Comparison of ENCODE assay signal across 8 cellular contexts in genomic region chr2:191245869-191246531, GRCh38. TPM values are rescaled to one million over a fixed set of nuclear protein-coding genes. Genes with fewer than 3 reads are reported as not detected.
DNase-seq lines count a peak whose midpoint lies in the region; ATAC-seq and TF ChIP-seq lines count a peak whose summit lies in the region.

No MANE protein-coding gene starts in this region.

- peak overlapping the region; percentile 52 to 90 for H3K4me3 ChIP-seq in DND-41 (ENCODE audit: low read depth in 1 of 2, low read length in 2 of 2)
- peak overlapping the region; percentile 62 for H3K4me3 ChIP-seq in hepatocyte

- H2AFZ ChIP-seq in DND-41 (ENCODE audit: low read depth, low read length) (peak overlapping the region; percentile 94), hepatocyte (peak overlapping the region; percentile 88)

- H3K9me2 ChIP-seq in hepatocyte (replicated peaks; ENCODE audit: insufficient read depth): no peaks in the 10 kb centered on the region

- no peaks in the 10 kb centered on the region for H3K27me3 ChIP-seq in DND-41 (ENCODE audit: insufficient read depth, low read length, poor library complexity)
- H3K27me3 ChIP-seq in hepatocyte: no peaks in the 10 kb centered on the region

- TF ChIP-seq CTCF in DND-41 (IDR thresholded peaks at IDR 0.05; ENCODE audit: borderline replicate concordance, extremely low read depth, low read length, poor library complexity, severe bottlenecking): no peak
- TF ChIP-seq CTCF in hepatocyte (IDR thresholded peaks at IDR 0.05; ENCODE audit: poor library complexity): no peak

- H3K27ac ChIP-seq in DND-41 (ENCODE audit: low read length) (peak overlapping the region; percentile 70; the same call in 1 of the 2 replicates), adipose tissue (ENCODE audit: low read depth, low read length) (peak overlapping the region; percentile 19), hepatocyte (peak overlapping the region; percentile 88)

- WGBS in adipose tissue, 3 donors: 2 to 7% (median 3%) methylated on average over 31 to 34 of the region's 34 CpGs
- WGBS in hepatocyte (ENCODE audit: low lambda C conversion rate, missing lambda C conversion rate): 1% methylated on average over 33 of the region's 34 CpGs

- H3K79me2 ChIP-seq in DND-41 (ENCODE audit: insufficient read depth, low read length) (peaks cover 3% of the 10 kb centered on the region; the same call in 1 of the 2 replicates), hepatocyte (peaks cover 41% of the 10 kb centered on the region)

- DNase-seq in DND-41: peak; percentile 80
- DNase-seq in hepatocyte (ENCODE audit: low spot score): peak; percentile 87
- peak; percentile 74 for DNase-seq in sciatic nerve (ENCODE audit: low spot score)
- DNase-seq in NOMO-1 treated with DMSO at 0.1 percent for 48 hours (lab: John Stamatoyannopoulos, UW; ENCODE audit: unreplicated experiment): no peak
- no peak for DNase-seq in effector CD4-positive, alpha-beta T cell

- peak overlapping the region; percentile 69 for H3K9ac ChIP-seq in DND-41 (ENCODE audit: low read depth, low read length)

- intact Hi-C loops in sciatic nerve (cut with DNase I): loop anchor here (5.0 kb wide), 1 partner anchor 256 kb away; no protein-coding TSS in a partner anchor

- H4K20me1 ChIP-seq in DND-41 (ENCODE audit: insufficient read depth, low read length) (peaks cover 11% of the 10 kb centered on the region; the same call in 1 of the 2 replicates), hepatocyte (ENCODE audit: insufficient read depth, poor library complexity, severe bottlenecking) (peaks cover 5% of the 10 kb centered on the region)

- ATAC-seq in DND-41 (ENCODE audit: insufficient read depth, low read depth) (peak; percentile 73), HG02885 (IDR thresholded peaks at IDR 0.05; ENCODE audit: poor library complexity, unreplicated experiment) (peak; percentile 15), sciatic nerve (peak; percentile 73)

- H3K36me3 ChIP-seq in DND-41 (ENCODE audit: insufficient read depth, low read length) (no peaks in the 10 kb centered on the region; the same call in 1 of the 2 replicates), hepatocyte (replicated peaks; ENCODE audit: insufficient read depth, low read depth) (no peaks in the 10 kb centered on the region)

- H3K9me3 ChIP-seq in DND-41 (ENCODE audit: insufficient read depth, low read length, severe bottlenecking) (no peaks in the 10 kb centered on the region), hepatocyte (ENCODE audit: low read depth) (no peaks in the 10 kb centered on the region)

- H3K4me1 ChIP-seq in DND-41 (ENCODE audit: insufficient read depth, low read length) (peaks cover 25% of the 10 kb centered on the region), hepatocyte (ENCODE audit: insufficient read depth) (peaks cover 17% of the 10 kb centered on the region)

- H3K4me2 ChIP-seq in DND-41 (ENCODE audit: insufficient read depth, low read length): peak overlapping the region; percentile 99
- H3K4me2 ChIP-seq in hepatocyte: peak overlapping the region; percentile 77

TF ChIP-seq in PFSK-1, 5 proteins besides CTCF, POLR2A, EP300 and RAD21:
- TF ChIP-seq FOXP2 (optimal IDR thresholded peaks at IDR 0.05; ENCODE audit: borderline replicate concordance, extremely low read depth, extremely low read length, insufficient read depth): peak; percentile 92
- no peak; the same call in 1 of the 2 replicates for TF ChIP-seq POLR2AphosphoS5 (IDR thresholded peaks at IDR 0.05; ENCODE audit: low read depth, low read length)
- peak; percentile 48; the same call in 1 of the 2 replicates for TF ChIP-seq SIN3A (IDR thresholded peaks at IDR 0.05; ENCODE audit: borderline replicate concordance, insufficient read depth, low read length)
- TF ChIP-seq REST (IDR thresholded peaks at IDR 0.05; ENCODE audit: insufficient read depth in 1 of 2, low read depth in 2 of 2, low read length in 2 of 2): no peak
- TF ChIP-seq TAF1 (IDR thresholded peaks at IDR 0.05; ENCODE audit: borderline replicate concordance, insufficient read depth, low read length): no peak

RNA-seq across cellular contexts. Expression of gene MYO1B, which starts 0.8 kb away (rescaled TPM):
- 18.7 TPM for polyA plus RNA-seq in PFSK-1 (2012; ENCODE audit: insufficient read length, low read depth)
- polyA plus RNA-seq in adipose tissue (10 to 100 TPM; 18.4 to 29.1 (median 20.8) TPM), hepatocyte (36.7 and 43.4 TPM in 2 replicates)
- total RNA-seq in hepatocyte (91.6 and 95.4 TPM in 2 replicates), sciatic nerve (74.9 TPM)

Comparison
In these comparisons a context has a peak if more than half of its experiments do, and no peak if none do; other contexts are left out.
1. ATAC-seq: peak in every context shown above with its lines; median percentile 73 in DND-41; 73 in sciatic nerve; 15 in HG02885.
2. DNase-seq: peak in DND-41 (single experiment), hepatocyte (single experiment) and sciatic nerve (single experiment); none in NOMO-1 treated with DMSO at 0.1 percent for 48 hours (single experiment) and effector CD4-positive, alpha-beta T cell (single experiment).
3. H3K27ac ChIP-seq: peak in every context shown above with its lines; median percentile 88 in hepatocyte; 70 in DND-41; 19 in adipose tissue.